8 cellular contexts compared by ENCODE assay signal in the genomic region with DNA sequence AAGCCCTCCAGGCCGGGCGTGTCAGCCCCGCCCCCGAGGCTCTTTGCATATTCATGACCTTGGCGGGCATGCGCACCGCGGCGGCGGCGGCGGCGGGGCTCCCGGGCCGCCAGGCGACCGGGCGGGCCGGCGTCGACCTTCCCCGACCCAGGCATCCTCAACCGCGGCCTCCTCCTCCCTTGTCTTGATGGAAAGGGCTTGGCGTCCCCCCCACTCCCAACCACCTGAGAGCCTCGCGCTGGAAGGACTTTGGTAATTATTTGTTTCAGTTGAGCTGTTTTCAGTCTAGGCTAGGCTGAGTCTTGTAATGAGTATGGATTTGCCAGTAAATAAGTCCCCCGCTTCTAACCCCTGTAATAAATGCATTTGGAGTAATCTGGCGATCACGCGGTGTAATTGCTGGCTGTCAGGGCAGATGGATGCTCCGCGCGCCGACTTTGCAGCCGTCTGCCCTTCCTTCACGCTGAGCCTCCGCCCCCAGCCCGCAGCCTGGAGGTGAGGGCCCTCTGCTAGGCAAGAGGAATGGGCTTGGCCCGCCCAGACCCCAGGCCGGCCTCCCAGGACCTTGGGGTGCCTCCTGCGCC. TPM values are rescaled to one million over a fixed set of nuclear protein-coding genes. Genes with fewer than 3 reads are reported as not detected.
A peak's percentile ranks its signal among the peaks of the same experiment; 100 is the strongest.
DNase-seq lines count a peak whose midpoint lies in the region; ATAC-seq and TF ChIP-seq lines count a peak whose summit lies in the region.

No MANE protein-coding gene starts in this region.

- H3K4me1 Mint-ChIP-seq in endothelial cell (ENCODE audit: unreplicated experiment): no peaks in the 10 kb centered on the region
- peaks cover 0 to 3% of the 10 kb centered on the region in 2 donors for H3K4me1 Mint-ChIP-seq in natural killer cell treated with Interleukin-12 subunit alpha and Interleukin-12 subunit beta and Interleukin-15 and Interleukin-18, amount 100 ng/mL, for 72 hours (ENCODE audit: low read depth in 2 of 2)

- peak; percentile 76 to 87 for ATAC-seq in natural killer cell treated with Interleukin-12 subunit alpha and Interleukin-12 subunit beta and Interleukin-15 and Interleukin-18, amount 100 ng/mL, for 72 hours
- ATAC-seq in HG02610 (IDR thresholded peaks at IDR 0.05; ENCODE audit: unreplicated experiment): no peak
- ATAC-seq in HG03565 (IDR thresholded peaks at IDR 0.05; ENCODE audit: unreplicated experiment): no peak

- H3K9me3 Mint-ChIP-seq in endothelial cell (ENCODE audit: unreplicated experiment): no peaks in the 10 kb centered on the region
- no peaks in the 10 kb centered on the region for H3K9me3 Mint-ChIP-seq in natural killer cell treated with Interleukin-12 subunit alpha and Interleukin-12 subunit beta and Interleukin-15 and Interleukin-18, amount 100 ng/mL, for 72 hours

- H3K36me3 Mint-ChIP-seq in endothelial cell (ENCODE audit: low read depth, unreplicated experiment): no peaks in the 10 kb centered on the region
- H3K36me3 Mint-ChIP-seq in natural killer cell treated with Interleukin-12 subunit alpha and Interleukin-12 subunit beta and Interleukin-15 and Interleukin-18, amount 100 ng/mL, for 72 hours: no peaks in the 10 kb centered on the region

- peak overlapping the region; percentile 77 for H3K4me3 Mint-ChIP-seq in endothelial cell (ENCODE audit: unreplicated experiment)
- peak overlapping the region; percentile 67 for H3K4me3 Mint-ChIP-seq in natural killer cell treated with Interleukin-12 subunit alpha and Interleukin-12 subunit beta and Interleukin-15 and Interleukin-18, amount 100 ng/mL, for 72 hours

- H3K27me3 Mint-ChIP-seq in endothelial cell (ENCODE audit: unreplicated experiment): peaks cover 11% of the 10 kb centered on the region
- H3K27me3 Mint-ChIP-seq in natural killer cell treated with Interleukin-12 subunit alpha and Interleukin-12 subunit beta and Interleukin-15 and Interleukin-18, amount 100 ng/mL, for 72 hours: peaks cover 0 to 4% of the 10 kb centered on the region in 2 donors

- H3K27ac Mint-ChIP-seq in endothelial cell (ENCODE audit: unreplicated experiment): no peak overlapping the region
- no peak overlapping the region for H3K27ac Mint-ChIP-seq in natural killer cell treated with Interleukin-12 subunit alpha and Interleukin-12 subunit beta and Interleukin-15 and Interleukin-18, amount 100 ng/mL, for 72 hours

- no peak for TF ChIP-seq CTCF in endothelial cell (IDR thresholded peaks at IDR 0.05; ENCODE audit: unreplicated experiment)

- DNase-seq in DMS79 treated with DMSO at 0.1 percent for 48 hours (lab: John Stamatoyannopoulos, UW) (peak; percentile 68), NCI-H1092 treated with DMSO at 0.1 percent for 48 hours (lab: John Stamatoyannopoulos, UW) (peak; percentile 58), endothelial cell (ENCODE audit: low spot score) (peak; percentile 70)
- DNase-seq in activated CD8-positive, alpha-beta memory T cell treated with anti-CD3 and anti-CD28 coated beads for 24 hours: peak; percentile 80
- DNase-seq in natural killer cell treated with Interleukin-12 subunit alpha and Interleukin-12 subunit beta and Interleukin-15 and Interleukin-18, amount 100 ng/mL, for 72 hours (ENCODE audit: low spot score): peak; percentile 86
- DNase-seq in stimulated activated naive CD4-positive, alpha-beta T cell treated with Interleukin-2 at 50 U/mL for 16 hours (lab: John Stamatoyannopoulos, UW): peak; percentile 38

RNA-seq across cellular contexts. Expression of gene FLRT1, which starts 25.2 kb away (rescaled TPM):
- not detected for total RNA-seq in endothelial cell (ENCODE audit: unreplicated experiment)
- not detected for total RNA-seq in natural killer cell treated with Interleukin-12 subunit alpha and Interleukin-12 subunit beta and Interleukin-15 and Interleukin-18, amount 100 ng/mL, for 72 hours

Comparison
In these comparisons a context has a peak if more than half of its experiments do, and no peak if none do; other contexts are left out.
1. ATAC-seq: peak in natural killer cell treated with Interleukin-12 subunit alpha and Interleukin-12 subunit beta and Interleukin-15 and Interleukin-18, amount 100 ng/mL, for 72 hours (2 of 2); none in HG02610 (single experiment) and HG03565 (single experiment).
2. Peak in every context shown above with its lines, with median percentiles within 50 percentile points of each other: DNase-seq.